8 cellular contexts compared by ENCODE assay signal in the genomic region with DNA sequence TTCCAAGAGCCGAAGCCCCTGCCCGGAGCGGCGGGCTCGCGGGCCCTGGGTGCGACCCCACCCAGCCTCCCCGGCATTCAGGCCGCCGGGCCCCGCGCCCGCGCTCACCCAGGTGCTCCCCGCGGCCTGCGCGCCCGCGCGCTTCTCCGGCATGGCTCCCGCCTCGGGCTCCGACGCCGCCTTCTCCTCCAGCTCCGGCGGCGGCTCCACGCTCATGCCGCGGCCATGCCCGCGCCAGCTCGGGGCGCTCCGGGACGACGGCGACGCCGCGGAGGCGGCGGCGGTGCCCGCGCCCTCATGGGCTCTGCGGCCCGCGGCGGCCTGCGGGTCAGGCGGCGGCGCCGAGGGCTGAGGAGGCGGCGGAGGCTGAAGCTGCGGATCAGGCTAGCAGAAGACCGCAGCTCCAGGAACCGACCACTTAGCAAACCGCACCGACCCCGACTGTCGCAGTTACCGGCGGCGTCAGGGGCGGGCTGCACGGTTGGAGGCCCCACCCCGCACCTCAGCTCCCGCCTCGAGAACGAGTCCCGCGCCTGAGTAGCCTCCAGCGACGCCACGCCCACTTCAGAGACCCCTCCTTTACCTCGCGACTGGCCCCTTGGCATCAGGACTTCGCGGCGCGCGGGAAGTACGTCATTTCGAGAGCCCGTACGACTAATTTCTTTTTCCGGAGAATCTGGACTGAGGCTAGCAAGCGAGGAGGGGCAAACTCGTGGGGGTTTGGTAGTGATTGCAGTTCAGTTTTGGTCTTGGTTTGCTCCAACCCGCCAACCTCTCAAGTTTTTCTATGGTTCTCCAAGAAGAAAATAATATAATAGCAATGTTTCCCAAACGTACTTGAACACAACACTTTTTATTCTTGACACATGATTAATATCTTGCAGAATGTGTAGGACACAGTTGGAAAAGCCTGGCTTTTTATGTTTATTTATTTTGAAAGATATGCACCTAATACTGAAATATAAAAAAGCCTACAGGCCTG. TPM values are rescaled to one million over a fixed set of nuclear protein-coding genes. Genes with fewer than 3 reads are reported as not detected.
A peak's percentile ranks its signal among the peaks of the same experiment; 100 is the strongest.
DNase-seq lines count a peak whose midpoint lies in the region; ATAC-seq lines count a peak whose summit lies in the region.
"Not testable (repeated sequence)": the region's sequence is repeated elsewhere in the genome, so short reads cannot be mapped to it uniquely, and the experiment has no call there.

No MANE protein-coding gene starts in this region.

- H3K9me3 ChIP-seq in CD8-positive, alpha-beta memory T cell (ENCODE audit: low read length); endocrine pancreas (ENCODE audit: control insufficient read depth, low read length); mesenchymal stem cell (ENCODE audit: control insufficient read depth, low read length): not testable (repeated sequence)

- H2BK12ac ChIP-seq in mesenchymal stem cell (ENCODE audit: low read length in 2 of 2): not testable (repeated sequence)

- not testable (repeated sequence) for H4K8ac ChIP-seq in mesenchymal stem cell (ENCODE audit: low read length)

- peak overlapping the region; percentile 86 to 97 (median 94) for H3K27ac Mint-ChIP-seq in CD8-positive, alpha-beta memory T cell
- peak overlapping the region; percentile 88 for H3K27ac Mint-ChIP-seq in activated CD8-positive, alpha-beta memory T cell treated with anti-CD3 and anti-CD28 coated beads, Interleukin-2, amount 10 ng/mL, durations not matched to agents 7 days and 5 days

- not testable (repeated sequence) for H3K27me3 ChIP-seq in CD8-positive, alpha-beta memory T cell (ENCODE audit: insufficient read depth, low read length, poor library complexity, severe bottlenecking); endocrine pancreas (ENCODE audit: control insufficient read depth, insufficient read depth, low read length); mesenchymal stem cell (ENCODE audit: control insufficient read depth in 1 of 2, insufficient read depth in 1 of 2, low read length in 2 of 2)

- not testable (repeated sequence) for H2BK5ac ChIP-seq in mesenchymal stem cell (ENCODE audit: low read depth, low read length, poor library complexity, severe bottlenecking)

- CTCF ChIA-PET in CD8-positive, alpha-beta memory T cell (lab: Charles Lee); activated CD8-positive, alpha-beta memory T cell treated with anti-CD3 and anti-CD28 coated beads, Interleukin-2, amount 10 ng/mL, durations not matched to agents 7 days and 5 days (lab: Charles Lee): not testable (repeated sequence)

- H3K4me1 ChIP-seq in CD8-positive, alpha-beta memory T cell (ENCODE audit: insufficient read depth, low read length); endocrine pancreas (ENCODE audit: control insufficient read depth, insufficient read depth, low read length); mesenchymal stem cell (ENCODE audit: control insufficient read depth, insufficient read depth, low read depth, low read length): not testable (repeated sequence)

- not testable (repeated sequence) for H2BK120ac ChIP-seq in mesenchymal stem cell (ENCODE audit: low read depth, low read length)

- not testable (repeated sequence) for H3K36me3 ChIP-seq in CD8-positive, alpha-beta memory T cell (ENCODE audit: insufficient read depth, low read length); endocrine pancreas (ENCODE audit: control insufficient read depth, insufficient read depth, low read length); mesenchymal stem cell (ENCODE audit: control insufficient read depth in 1 of 2, insufficient read depth in 2 of 2, low read depth in 1 of 2, low read length in 2 of 2)

- H3K9ac ChIP-seq in endocrine pancreas (ENCODE audit: control insufficient read depth, insufficient read depth, low read length): not testable (repeated sequence)
- H3K9ac ChIP-seq in mesenchymal stem cell (ENCODE audit: low read length): peak overlapping the region; percentile 89

- H3K4me3 Mint-ChIP-seq in CD8-positive, alpha-beta memory T cell: peak overlapping the region; percentile 88 to 98 (median 92)
- H3K4me3 Mint-ChIP-seq in activated CD8-positive, alpha-beta memory T cell treated with anti-CD3 and anti-CD28 coated beads, Interleukin-2, amount 10 ng/mL, durations not matched to agents 7 days and 5 days: peak overlapping the region; percentile 86

- ATAC-seq in GM21360 (IDR thresholded peaks at IDR 0.05; ENCODE audit: unreplicated experiment): peak; percentile 69
- ATAC-seq in activated CD8-positive, alpha-beta memory T cell treated with anti-CD3 and anti-CD28 coated beads, Interleukin-2, amount 10 ng/mL, durations not matched to agents 7 days and 5 days: peak; percentile 96

- H3K27ac ChIP-seq in CD8-positive, alpha-beta memory T cell (ENCODE audit: low read depth, low read length): peak overlapping the region; percentile 57
- H3K27ac ChIP-seq in mesenchymal stem cell (ENCODE audit: low read length, poor library complexity, severe bottlenecking): not testable (repeated sequence)

- H3K18ac ChIP-seq in mesenchymal stem cell (ENCODE audit: low read depth in 1 of 2, low read length in 2 of 2): peak overlapping the region in 1 of 2 experiments; percentile 52

- H2AK5ac ChIP-seq in mesenchymal stem cell (ENCODE audit: low read length, severe bottlenecking): not testable (repeated sequence)

- not testable (repeated sequence) for H2AFZ ChIP-seq in mesenchymal stem cell (ENCODE audit: low read depth, low read length)

- not testable (repeated sequence) for H3K79me1 ChIP-seq in mesenchymal stem cell (replicated peaks; ENCODE audit: low read length, poor library complexity, severe bottlenecking)

- POLR2A ChIA-PET in CD8-positive, alpha-beta memory T cell (lab: Charles Lee): not testable (repeated sequence)

- peaks cover 16 to 24% (median 16%) of the 10 kb centered on the region in 3 donors for H3K4me1 Mint-ChIP-seq in CD8-positive, alpha-beta memory T cell
- H3K4me1 Mint-ChIP-seq in activated CD8-positive, alpha-beta memory T cell treated with anti-CD3 and anti-CD28 coated beads, Interleukin-2, amount 10 ng/mL, durations not matched to agents 7 days and 5 days: peaks cover 11% of the 10 kb centered on the region

- H3K36me3 Mint-ChIP-seq in CD8-positive, alpha-beta memory T cell; activated CD8-positive, alpha-beta memory T cell treated with anti-CD3 and anti-CD28 coated beads, Interleukin-2, amount 10 ng/mL, durations not matched to agents 7 days and 5 days: not testable (repeated sequence)

- not testable (repeated sequence) for H3K9me3 Mint-ChIP-seq in CD8-positive, alpha-beta memory T cell; activated CD8-positive, alpha-beta memory T cell treated with anti-CD3 and anti-CD28 coated beads, Interleukin-2, amount 10 ng/mL, durations not matched to agents 7 days and 5 days (ENCODE audit: low read depth)

- not testable (repeated sequence) for H3K27me3 Mint-ChIP-seq in CD8-positive, alpha-beta memory T cell; activated CD8-positive, alpha-beta memory T cell treated with anti-CD3 and anti-CD28 coated beads, Interleukin-2, amount 10 ng/mL, durations not matched to agents 7 days and 5 days

- not testable (repeated sequence) for H2BK15ac ChIP-seq in mesenchymal stem cell (ENCODE audit: low read depth, poor library complexity, severe bottlenecking)

- H3K23ac ChIP-seq in mesenchymal stem cell (ENCODE audit: low read length in 2 of 2): not testable (repeated sequence)

- H3K4me2 ChIP-seq in mesenchymal stem cell (ENCODE audit: low read length, poor library complexity, severe bottlenecking): peak overlapping the region; percentile 61

- peak; percentile 68 to 81 (median 79) for DNase-seq in CD8-positive, alpha-beta memory T cell
- peak; percentile 28 for DNase-seq in HS-5 (ENCODE audit: low read depth)
- DNase-seq in NOMO-1 (lab: John Stamatoyannopoulos, UW; ENCODE audit: unreplicated experiment in 2 of 2): peak; percentile 59 to 69
- peak; percentile 87 for DNase-seq in activated CD8-positive, alpha-beta memory T cell treated with anti-CD3 and anti-CD28 coated beads, Interleukin-2, amount 10 ng/mL, durations not matched to agents 7 days and 5 days
- DNase-seq in mesenchymal stem cell: peak; percentile 74
- DNase-seq in stimulated activated CD8-positive, alpha-beta memory T cell treated with anti-CD3 and anti-CD28 coated beads, Interleukin-12 subunit alpha, Interleukin-12 subunit beta, amount 100 ng/mL, for 24 hours (ENCODE audit: extremely low read depth): peak; percentile 32

- H3K14ac ChIP-seq in mesenchymal stem cell (ENCODE audit: low read length in 2 of 2): not testable (repeated sequence)

- H4K91ac ChIP-seq in mesenchymal stem cell (ENCODE audit: low read length): not testable (repeated sequence)

- H3K4ac ChIP-seq in mesenchymal stem cell (ENCODE audit: low read depth in 1 of 2, low read length in 2 of 2): not testable (repeated sequence)

- H3K4me3 ChIP-seq in CD8-positive, alpha-beta memory T cell (ENCODE audit: low read length): peak overlapping the region; percentile 56
- peak overlapping the region; percentile 53 for H3K4me3 ChIP-seq in endocrine pancreas (ENCODE audit: control insufficient read depth, insufficient read depth, low read length)
- peak overlapping the region; percentile 61 to 79 for H3K4me3 ChIP-seq in mesenchymal stem cell (ENCODE audit: insufficient read depth in 1 of 2, low read depth in 1 of 2, low read length in 2 of 2)

- 0% methylated on average over 22 of the region's 97 CpGs for WGBS in mesenchymal stem cell

RNA-seq across cellular contexts. Expression of a gene that starts 25.5 kb away (rescaled TPM):
- under 1 TPM; 0.28 to 0.53 TPM for total RNA-seq in CD8-positive, alpha-beta memory T cell
- polyA plus RNA-seq in CD8-positive, alpha-beta memory T cell: not detected
- under 1 TPM; 0.28 to 0.38 TPM for total RNA-seq in activated CD8-positive, alpha-beta memory T cell treated with anti-CD3 and anti-CD28 coated beads, Interleukin-2, amount 10 ng/mL, durations not matched to agents 7 days and 5 days
- polyA plus RNA-seq in mesenchymal stem cell (2013, experiment 1 of 2): 0.86 TPM
- 0.63 TPM for polyA plus RNA-seq in mesenchymal stem cell (2013, experiment 2 of 2)

Comparison
In these comparisons a context has a peak if more than half of its experiments do, and no peak if none do; other contexts are left out.
1. DNase-seq: peak in every context shown above with its lines; median percentile 87 in activated CD8-positive, alpha-beta memory T cell treated with anti-CD3 and anti-CD28 coated beads, Interleukin-2, amount 10 ng/mL, durations not matched to agents 7 days and 5 days; 79 in CD8-positive, alpha-beta memory T cell; 74 in mesenchymal stem cell; 64 in NOMO-1; 32 in stimulated activated CD8-positive, alpha-beta memory T cell treated with anti-CD3 and anti-CD28 coated beads, Interleukin-12 subunit alpha, Interleukin-12 subunit beta, amount 100 ng/mL, for 24 hours; 28 in HS-5.